ENCODE assay signal across 1 cellular context in the genomic region with DNA sequence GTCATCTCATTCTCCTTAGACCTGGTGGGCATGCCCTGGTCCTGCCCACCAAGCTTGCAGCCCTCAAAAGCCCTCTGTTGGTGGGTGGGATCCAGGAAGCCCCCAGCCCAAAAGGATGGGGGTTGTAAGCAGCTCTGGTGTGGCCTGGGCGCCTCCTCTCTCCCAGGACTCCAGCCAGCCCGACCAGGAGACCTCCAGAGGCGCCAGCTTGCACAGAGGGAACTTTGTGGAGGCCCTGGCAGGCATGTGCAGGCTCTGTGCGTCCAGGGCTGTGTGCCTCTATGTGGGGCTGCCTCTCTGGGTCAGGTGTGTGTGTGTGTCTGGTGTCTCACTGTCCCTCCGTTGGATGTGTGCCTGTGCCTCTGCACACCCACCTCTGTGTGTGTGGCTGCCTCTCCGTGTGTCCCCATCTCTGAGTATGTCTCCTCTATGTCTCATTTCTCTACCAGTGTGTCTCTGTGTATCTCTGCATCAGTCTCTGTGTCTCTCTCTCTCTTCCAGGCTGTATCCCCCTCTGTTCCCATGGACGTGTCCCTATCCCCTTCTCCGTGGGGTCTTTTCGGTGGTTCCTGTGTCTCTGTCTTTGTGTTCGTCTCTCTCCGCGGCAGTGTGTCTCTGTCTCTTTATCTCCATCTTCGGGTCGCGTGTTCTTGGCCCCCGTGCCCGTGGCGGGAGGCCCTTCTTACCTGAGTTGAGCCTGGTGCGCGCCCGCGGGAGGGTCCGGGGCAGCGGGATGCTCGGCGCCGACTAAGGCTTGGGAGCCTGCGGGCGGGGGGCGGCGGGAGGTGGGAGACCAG.
A peak's percentile ranks its signal among the peaks of the same experiment; 100 is the strongest.
TF ChIP-seq lines count a peak whose summit lies in the region.

No MANE protein-coding gene starts in this region.

TF ChIP-seq in HEK293, 187 proteins besides CTCF, POLR2A, EP300 and RAD21 (continued from another document):
- TF ChIP-seq ZNF335 (tag by site-specific recombination; conservative IDR thresholded peaks at IDR 0.05), result peak; percentile 33; the same call in 1 of the 2 replicates
- TF ChIP-seq, protein P1, sequence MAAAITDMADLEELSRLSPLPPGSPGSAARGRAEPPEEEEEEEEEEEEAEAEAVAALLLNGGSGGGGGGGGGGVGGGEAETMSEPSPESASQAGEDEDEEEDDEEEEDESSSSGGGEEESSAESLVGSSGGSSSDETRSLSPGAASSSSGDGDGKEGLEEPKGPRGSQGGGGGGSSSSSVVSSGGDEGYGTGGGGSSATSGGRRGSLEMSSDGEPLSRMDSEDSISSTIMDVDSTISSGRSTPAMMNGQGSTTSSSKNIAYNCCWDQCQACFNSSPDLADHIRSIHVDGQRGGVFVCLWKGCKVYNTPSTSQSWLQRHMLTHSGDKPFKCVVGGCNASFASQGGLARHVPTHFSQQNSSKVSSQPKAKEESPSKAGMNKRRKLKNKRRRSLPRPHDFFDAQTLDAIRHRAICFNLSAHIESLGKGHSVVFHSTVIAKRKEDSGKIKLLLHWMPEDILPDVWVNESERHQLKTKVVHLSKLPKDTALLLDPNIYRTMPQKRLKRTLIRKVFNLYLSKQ (tag by site-specific recombination; IDR thresholded peaks at IDR 0.05; ENCODE audit: borderline replicate concordance), result no peak
- TF ChIP-seq TCF7L2 (IDR thresholded peaks at IDR 0.05; ENCODE audit: borderline replicate concordance, low read depth, low read length), result no peak
- TF ChIP-seq ZBTB48 (tag by site-specific recombination; IDR thresholded peaks at IDR 0.05), result no peak
- no peak for TF ChIP-seq SALL2 (tag by site-specific recombination; IDR thresholded peaks at IDR 0.05; ENCODE audit: borderline replicate concordance)
- no peak for TF ChIP-seq YY1 (tag by site-specific recombination; IDR thresholded peaks at IDR 0.05)
